ENCODE assay signal across 1 cellular context in the genomic region with DNA sequence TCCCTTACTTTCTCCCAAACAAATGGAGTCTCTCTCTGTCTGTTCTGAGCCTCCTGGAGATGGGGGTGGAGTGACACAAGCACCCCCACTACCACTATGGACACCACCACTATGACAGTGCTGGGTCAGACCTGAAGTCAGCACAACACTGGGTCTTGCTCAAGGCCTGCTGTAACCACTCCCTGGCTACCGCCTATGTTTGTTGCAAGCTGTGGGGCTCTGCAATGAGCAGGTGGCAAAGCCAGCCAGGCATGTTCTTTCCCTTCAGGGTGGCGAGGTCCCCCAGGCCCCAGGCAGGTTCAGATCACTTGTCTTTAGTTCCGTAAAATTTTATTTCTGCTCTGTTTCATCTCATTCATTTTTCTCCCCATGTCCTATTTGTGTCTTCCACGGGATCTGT.
TF ChIP-seq lines count a peak whose summit lies in the region.

No MANE protein-coding gene starts in this region.

TF ChIP-seq in WTC11, 78 proteins besides CTCF, POLR2A, EP300 and RAD21 (continued from another document):
- no peak for TF ChIP-seq GRHL2 (CRISPR knock-in tag; IDR thresholded peaks at IDR 0.05; ENCODE audit: insufficient replicate concordance, severe bottlenecking)
- TF ChIP-seq ZNF317 (CRISPR knock-in tag; IDR thresholded peaks at IDR 0.05; ENCODE audit: borderline replicate concordance, low read depth): no peak
- TF ChIP-seq, protein P1, sequence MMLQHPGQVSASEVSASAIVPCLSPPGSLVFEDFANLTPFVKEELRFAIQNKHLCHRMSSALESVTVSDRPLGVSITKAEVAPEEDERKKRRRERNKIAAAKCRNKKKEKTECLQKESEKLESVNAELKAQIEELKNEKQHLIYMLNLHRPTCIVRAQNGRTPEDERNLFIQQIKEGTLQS (CRISPR knock-in tag; conservative IDR thresholded peaks at IDR 0.05): no peak
- TF ChIP-seq, protein P2, sequence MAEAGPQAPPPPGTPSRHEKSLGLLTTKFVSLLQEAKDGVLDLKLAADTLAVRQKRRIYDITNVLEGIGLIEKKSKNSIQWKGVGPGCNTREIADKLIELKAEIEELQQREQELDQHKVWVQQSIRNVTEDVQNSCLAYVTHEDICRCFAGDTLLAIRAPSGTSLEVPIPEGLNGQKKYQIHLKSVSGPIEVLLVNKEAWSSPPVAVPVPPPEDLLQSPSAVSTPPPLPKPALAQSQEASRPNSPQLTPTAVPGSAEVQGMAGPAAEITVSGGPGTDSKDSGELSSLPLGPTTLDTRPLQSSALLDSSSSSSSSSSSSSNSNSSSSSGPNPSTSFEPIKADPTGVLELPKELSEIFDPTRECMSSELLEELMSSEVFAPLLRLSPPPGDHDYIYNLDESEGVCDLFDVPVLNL (CRISPR knock-in tag; IDR thresholded peaks at IDR 0.05; ENCODE audit: borderline replicate concordance, low read depth): no peak
- TF ChIP-seq, protein P3, sequence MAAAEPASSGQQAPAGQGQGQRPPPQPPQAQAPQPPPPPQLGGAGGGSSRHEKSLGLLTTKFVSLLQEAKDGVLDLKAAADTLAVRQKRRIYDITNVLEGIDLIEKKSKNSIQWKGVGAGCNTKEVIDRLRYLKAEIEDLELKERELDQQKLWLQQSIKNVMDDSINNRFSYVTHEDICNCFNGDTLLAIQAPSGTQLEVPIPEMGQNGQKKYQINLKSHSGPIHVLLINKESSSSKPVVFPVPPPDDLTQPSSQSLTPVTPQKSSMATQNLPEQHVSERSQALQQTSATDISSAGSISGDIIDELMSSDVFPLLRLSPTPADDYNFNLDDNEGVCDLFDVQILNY (CRISPR knock-in tag; IDR thresholded peaks at IDR 0.05): no peak
